In genomic region chr7:158740013-158740656, GRCh38 we compare ENCODE assay signal across 9 cellular contexts. TPM values are rescaled to one million over a fixed set of nuclear protein-coding genes. Genes with fewer than 3 reads are reported as not detected.
DNase-seq lines count a peak whose midpoint lies in the region; ATAC-seq and TF ChIP-seq lines count a peak whose summit lies in the region.
"Had no signal": no experiment of that assay in that cellular context is flagged by ENCODE, and none has a peak within 500 bp of the region (broad histone marks: within the 10 kb centered on the region; RNA-seq: fewer than 3 reads in every experiment).

No MANE protein-coding gene starts in this region.

- H3K9me2 ChIP-seq in hepatocyte (replicated peaks; ENCODE audit: insufficient read depth), result no peaks in the 10 kb centered on the region

- no peak overlapping the region for H3K4me3 Mint-ChIP-seq in activated naive CD4-positive, alpha-beta T cell treated with anti-CD3 and anti-CD28 coated beads, Interleukin-2, amount 10 ng/mL, durations not matched to agents 7 days and 5 days
- no peak overlapping the region for H3K4me3 Mint-ChIP-seq in activated CD8-positive, alpha-beta T cell treated with anti-CD3 and anti-CD28 coated beads, Interleukin-2, amount 10 ng/mL, durations not matched to agents 7 days and 5 days
- H3K4me3 Mint-ChIP-seq in CD4-positive, alpha-beta T cell, result no peak overlapping the region

- CTCF ChIA-PET in activated naive CD4-positive, alpha-beta T cell treated with anti-CD3 and anti-CD28 coated beads, Interleukin-2, amount 10 ng/mL, durations not matched to agents 7 days and 5 days (lab: Charles Lee), result no interaction called here
- CTCF ChIA-PET in activated CD8-positive, alpha-beta T cell treated with anti-CD3 and anti-CD28 coated beads, Interleukin-2, amount 10 ng/mL, durations not matched to agents 7 days and 5 days (lab: Charles Lee), result interaction anchor here (0.6 to 1.1 kb wide), 3 partner anchors 15 to 237 kb away, joined by 3 to 5 read pairs (median 3); no protein-coding TSS in a partner anchor
- CTCF ChIA-PET in CD4-positive, alpha-beta T cell (lab: Charles Lee), result interaction anchor here (0.8 kb wide), 1 partner anchor 124 kb away, joined by 3 read pairs; no protein-coding TSS in a partner anchor

- 62% methylated on average over 15 of the region's 15 CpGs for WGBS in hepatocyte (ENCODE audit: low lambda C conversion rate, missing lambda C conversion rate)

- H3K27ac ChIP-seq in hepatocyte, result peak overlapping the region; percentile 71
- peak overlapping the region; percentile 58 for H3K27ac ChIP-seq in subcutaneous abdominal adipose tissue (ENCODE audit: low read depth, low read length)
- no peak overlapping the region for H3K27ac ChIP-seq in CD4-positive, alpha-beta T cell (ENCODE audit: low read depth, low read length)

- no peaks in the 10 kb centered on the region for H3K4me1 Mint-ChIP-seq in activated naive CD4-positive, alpha-beta T cell treated with anti-CD3 and anti-CD28 coated beads, Interleukin-2, amount 10 ng/mL, durations not matched to agents 7 days and 5 days
- H3K4me1 Mint-ChIP-seq in activated CD8-positive, alpha-beta T cell treated with anti-CD3 and anti-CD28 coated beads, Interleukin-2, amount 10 ng/mL, durations not matched to agents 7 days and 5 days (ENCODE audit: low read depth), result peaks cover 9% of the 10 kb centered on the region
- H3K4me1 Mint-ChIP-seq in CD4-positive, alpha-beta T cell (ENCODE audit: low read depth), result no peaks in the 10 kb centered on the region

- peak; percentile 19 for TF ChIP-seq CTCF in hepatocyte (IDR thresholded peaks at IDR 0.05; ENCODE audit: poor library complexity)
- TF ChIP-seq CTCF in CD4-positive, alpha-beta T cell (IDR thresholded peaks at IDR 0.05), result no peak

- no peaks in the 10 kb centered on the region for H3K9me3 Mint-ChIP-seq in activated naive CD4-positive, alpha-beta T cell treated with anti-CD3 and anti-CD28 coated beads, Interleukin-2, amount 10 ng/mL, durations not matched to agents 7 days and 5 days
- no peaks in the 10 kb centered on the region for H3K9me3 Mint-ChIP-seq in activated CD8-positive, alpha-beta T cell treated with anti-CD3 and anti-CD28 coated beads, Interleukin-2, amount 10 ng/mL, durations not matched to agents 7 days and 5 days (ENCODE audit: insufficient read depth)
- no peaks in the 10 kb centered on the region for H3K9me3 Mint-ChIP-seq in CD4-positive, alpha-beta T cell

- no peak overlapping the region for H2AFZ ChIP-seq in hepatocyte

- intact Hi-C loops in CD4-positive, alpha-beta T cell (cut with DNase I, micrococcal nuclease), result no loop called here

- H3K79me2 ChIP-seq in hepatocyte, result no peaks in the 10 kb centered on the region

- H3K9ac ChIP-seq in subcutaneous abdominal adipose tissue (ENCODE audit: low read length in 5 of 5), result no peak overlapping the region

- H3K4me2 ChIP-seq in hepatocyte, result peak overlapping the region; percentile 24

- no peaks in the 10 kb centered on the region for H3K27me3 ChIP-seq in hepatocyte
- no peaks in the 10 kb centered on the region for H3K27me3 ChIP-seq in subcutaneous abdominal adipose tissue (ENCODE audit: control insufficient read depth in 5 of 5, insufficient read depth in 4 of 5, low read length in 5 of 5)
- no peaks in the 10 kb centered on the region for H3K27me3 ChIP-seq in CD4-positive, alpha-beta T cell (ENCODE audit: control insufficient read depth, insufficient read depth, low read length)

- H3K9me3 ChIP-seq in hepatocyte (ENCODE audit: low read depth), result no peaks in the 10 kb centered on the region
- H3K9me3 ChIP-seq in subcutaneous abdominal adipose tissue (ENCODE audit: control insufficient read depth in 5 of 5, low read length in 5 of 5), result no peaks in the 10 kb centered on the region
- no peaks in the 10 kb centered on the region for H3K9me3 ChIP-seq in CD4-positive, alpha-beta T cell (ENCODE audit: control insufficient read depth, low read length)

- DNase-seq in activated naive CD4-positive, alpha-beta T cell treated with anti-CD3 and anti-CD28 coated beads, Interleukin-2, amount 10 ng/mL, durations not matched to agents 7 days and 5 days, result no peak
- DNase-seq in activated naive CD4-positive, alpha-beta T cell treated with anti-CD3 and anti-CD28 coated beads, Interleukin-2, amount 50 U/mL, for 16 hours, result no peak
- no peak for DNase-seq in activated CD8-positive, alpha-beta T cell treated with anti-CD3 and anti-CD28 coated beads, Interleukin-2, amount 10 ng/mL, durations not matched to agents 7 days and 5 days
- DNase-seq in hepatocyte (ENCODE audit: low spot score) (peak; percentile 73), ureter (ENCODE audit: low spot score) (no peak), NCI-H524 (lab: John Stamatoyannopoulos, UW) (no peak)
- no peak for DNase-seq in CD4-positive, alpha-beta T cell
- DNase-seq: Calu3 had no signal

- H3K4me1 ChIP-seq in hepatocyte (ENCODE audit: insufficient read depth) (peaks cover 13% of the 10 kb centered on the region), subcutaneous abdominal adipose tissue (ENCODE audit: control insufficient read depth in 5 of 5, insufficient read depth in 5 of 5, low read length in 5 of 5) (peaks cover 0 to 22% (median 15%) of the 10 kb centered on the region in 5 donors)

- ATAC-seq in activated CD8-positive, alpha-beta T cell treated with anti-CD3 and anti-CD28 coated beads, Interleukin-2, amount 10 ng/mL, durations not matched to agents 7 days and 5 days, result no peak
- no peak for ATAC-seq in CD4-positive, alpha-beta T cell (ENCODE audit: poor library complexity)

- peak overlapping the region; percentile 47 for H3K27ac Mint-ChIP-seq in activated naive CD4-positive, alpha-beta T cell treated with anti-CD3 and anti-CD28 coated beads, Interleukin-2, amount 10 ng/mL, durations not matched to agents 7 days and 5 days
- peak overlapping the region; percentile 45 for H3K27ac Mint-ChIP-seq in activated CD8-positive, alpha-beta T cell treated with anti-CD3 and anti-CD28 coated beads, Interleukin-2, amount 10 ng/mL, durations not matched to agents 7 days and 5 days
- H3K27ac Mint-ChIP-seq in CD4-positive, alpha-beta T cell, result no peak overlapping the region

- no peaks in the 10 kb centered on the region for H3K27me3 Mint-ChIP-seq in activated naive CD4-positive, alpha-beta T cell treated with anti-CD3 and anti-CD28 coated beads, Interleukin-2, amount 10 ng/mL, durations not matched to agents 7 days and 5 days
- no peaks in the 10 kb centered on the region for H3K27me3 Mint-ChIP-seq in activated CD8-positive, alpha-beta T cell treated with anti-CD3 and anti-CD28 coated beads, Interleukin-2, amount 10 ng/mL, durations not matched to agents 7 days and 5 days (ENCODE audit: low read depth)
- no peaks in the 10 kb centered on the region for H3K27me3 Mint-ChIP-seq in CD4-positive, alpha-beta T cell

- no peaks in the 10 kb centered on the region for H4K20me1 ChIP-seq in hepatocyte (ENCODE audit: insufficient read depth, poor library complexity, severe bottlenecking)

- H3K36me3 ChIP-seq in hepatocyte (replicated peaks; ENCODE audit: insufficient read depth, low read depth) (no peaks in the 10 kb centered on the region), subcutaneous abdominal adipose tissue (ENCODE audit: control insufficient read depth in 5 of 5, insufficient read depth in 5 of 5, low read length in 5 of 5) (peaks cover 12 to 96% (median 85%) of the 10 kb centered on the region in 5 donors)

- peaks cover 78% of the 10 kb centered on the region for H3K36me3 Mint-ChIP-seq in activated naive CD4-positive, alpha-beta T cell treated with anti-CD3 and anti-CD28 coated beads, Interleukin-2, amount 10 ng/mL, durations not matched to agents 7 days and 5 days
- peaks cover 70% of the 10 kb centered on the region for H3K36me3 Mint-ChIP-seq in activated CD8-positive, alpha-beta T cell treated with anti-CD3 and anti-CD28 coated beads, Interleukin-2, amount 10 ng/mL, durations not matched to agents 7 days and 5 days (ENCODE audit: low read depth)
- peaks cover 96% of the 10 kb centered on the region for H3K36me3 Mint-ChIP-seq in CD4-positive, alpha-beta T cell (ENCODE audit: low read depth)

- POLR2A ChIA-PET in activated CD8-positive, alpha-beta T cell treated with anti-CD3 and anti-CD28 coated beads, Interleukin-2, amount 10 ng/mL, durations not matched to agents 7 days and 5 days (lab: Charles Lee), result interaction anchor here (0.6 kb wide), 2 partner anchors 84 to 148 kb away, joined by 3 read pairs; no protein-coding TSS in a partner anchor
- POLR2A ChIA-PET in CD4-positive, alpha-beta T cell (lab: Charles Lee), result interaction anchor here (1.4 to 1.5 kb wide), 2 partner anchors 10 to 88 kb away, joined by 3 to 4 read pairs; no protein-coding TSS in a partner anchor

- H3K4me3 ChIP-seq in hepatocyte (no peak overlapping the region), subcutaneous abdominal adipose tissue (ENCODE audit: low read depth in 1 of 5, low read length in 5 of 5) (peak overlapping the region in 1 of 5 donors; percentile 17)

RNA-seq across cellular contexts. Expression of gene NCAPG2, which starts 35.5 kb away (rescaled TPM):
- total RNA-seq in activated CD8-positive, alpha-beta T cell treated with anti-CD3 and anti-CD28 coated beads, Interleukin-2, amount 10 ng/mL, durations not matched to agents 7 days and 5 days, result 100 to 1,000 TPM; 154 TPM
- total RNA-seq in hepatocyte (7.1 and 9.5 TPM in 2 replicates), ureter (6.3 TPM)
- 6.2 and 7.0 TPM in 2 replicates for polyA plus RNA-seq in hepatocyte
- total RNA-seq in CD4-positive, alpha-beta T cell, result 10 to 100 TPM in 1 of 2 experiments, 1 to 10 TPM in 1; 9.9 to 11.8 TPM

Comparison
In these comparisons a context has a peak if more than half of its experiments do, and no peak if none do; other contexts are left out.
1. RNA of gene NCAPG2, which starts 35.5 kb away (total RNA-seq): 154 TPM in activated CD8-positive, alpha-beta T cell treated with anti-CD3 and anti-CD28 coated beads, Interleukin-2, amount 10 ng/mL, durations not matched to agents 7 days and 5 days; 9.9 to 11.8 TPM in CD4-positive, alpha-beta T cell, 7.1 to 9.5 TPM in hepatocyte and 6.3 TPM in ureter (single experiment); every median in the first group is over 10 times any median in the second.